ENCODE assay signal across 22 cellular contexts in genomic region chr1:100457683-100458082, GRCh38.
"Had no signal": no experiment of that assay in that cellular context is flagged by ENCODE, and none has a peak within 500 bp of the region (broad histone marks: within the 10 kb centered on the region; RNA-seq: fewer than 3 reads in every experiment).

No MANE protein-coding gene starts in this region.

- ATAC-seq: esophagus mucosa; heart left ventricle; left colon; left ventricle myocardium superior; naive thymus-derived CD4-positive, alpha-beta T cell; psoas muscle; sciatic nerve; stimulated activated naive B cell treated with anti-CD40 and anti-IgM and Interleukin-4, amounts not matched to agents 10 μg/mL and 1 μg/mL and 100 μg/mL, for 72 hours; stimulated activated naive CD8-positive, alpha-beta T cell treated with anti-CD3 and anti-CD28 coated beads, Interleukin-15, amount 100 ng/mL, for 72 hours; upper lobe of right lung had no signal

- H3K9me3 Mint-ChIP-seq: naive thymus-derived CD4-positive, alpha-beta T cell; nephron progenitor cell; stimulated activated naive B cell treated with anti-CD40 and anti-IgM and Interleukin-4, amounts not matched to agents 10 μg/mL and 1 μg/mL and 100 μg/mL, for 72 hours; stimulated activated naive CD8-positive, alpha-beta T cell treated with anti-CD3 and anti-CD28 coated beads, Interleukin-15, amount 100 ng/mL, for 72 hours had no signal

- DNase-seq: cortex of kidney; dorsolateral prefrontal cortex; effector CD8-positive, alpha-beta T cell; heart left ventricle; hippocampal formation; left colon; left ventricle myocardium superior; naive thymus-derived CD4-positive, alpha-beta T cell; nephron progenitor cell; psoas muscle; retina; spleen; stimulated activated CD4-positive, alpha-beta T cell treated with anti-CD3 and anti-CD28 coated beads, Interleukin-15, amount 100 ng/mL, for 24 hours; stimulated activated CD4-positive, alpha-beta T cell treated with anti-CD3 and anti-CD28 coated beads, Interleukin-1b, Interleukin-23, amount 100 ng/mL, for 48 hours; stimulated activated CD4-positive, alpha-beta T cell treated with anti-CD3 and anti-CD28 coated beads, Interleukin-4, amount 100 ng/mL, for 24 hours; stimulated activated naive B cell treated with anti-CD40 and anti-IgM and Interleukin-4, amounts not matched to agents 10 μg/mL and 1 μg/mL and 100 μg/mL, for 72 hours; stimulated activated naive CD8-positive, alpha-beta T cell treated with anti-CD3 and anti-CD28 coated beads, Interleukin-15, amount 100 ng/mL, for 72 hours; testis; upper lobe of right lung had no signal

- H3K27me3 Mint-ChIP-seq: naive thymus-derived CD4-positive, alpha-beta T cell; stimulated activated naive B cell treated with anti-CD40 and anti-IgM and Interleukin-4, amounts not matched to agents 10 μg/mL and 1 μg/mL and 100 μg/mL, for 72 hours; stimulated activated naive CD8-positive, alpha-beta T cell treated with anti-CD3 and anti-CD28 coated beads, Interleukin-15, amount 100 ng/mL, for 72 hours had no signal

- H3K4me3 Mint-ChIP-seq: nephron progenitor cell; stimulated activated naive B cell treated with anti-CD40 and anti-IgM and Interleukin-4, amounts not matched to agents 10 μg/mL and 1 μg/mL and 100 μg/mL, for 72 hours; stimulated activated naive CD8-positive, alpha-beta T cell treated with anti-CD3 and anti-CD28 coated beads, Interleukin-15, amount 100 ng/mL, for 72 hours had no signal

- H3K36me3 Mint-ChIP-seq: stimulated activated naive B cell treated with anti-CD40 and anti-IgM and Interleukin-4, amounts not matched to agents 10 μg/mL and 1 μg/mL and 100 μg/mL, for 72 hours had no signal

- H3K27ac Mint-ChIP-seq: nephron progenitor cell; stimulated activated naive B cell treated with anti-CD40 and anti-IgM and Interleukin-4, amounts not matched to agents 10 μg/mL and 1 μg/mL and 100 μg/mL, for 72 hours; stimulated activated naive CD8-positive, alpha-beta T cell treated with anti-CD3 and anti-CD28 coated beads, Interleukin-15, amount 100 ng/mL, for 72 hours had no signal

- H3K27ac ChIP-seq: heart left ventricle, psoas muscle, spleen, testis, tibial nerve, upper lobe of right lung had no signal

- H3K27me3 ChIP-seq: dorsolateral prefrontal cortex, heart left ventricle, spleen, testis, tibial nerve, upper lobe of right lung had no signal

- H3K9me3 ChIP-seq: heart left ventricle, psoas muscle, spleen, testis, tibial nerve, upper lobe of right lung had no signal
